ENCODE assay signal across 7 cellular contexts in the genomic region with DNA sequence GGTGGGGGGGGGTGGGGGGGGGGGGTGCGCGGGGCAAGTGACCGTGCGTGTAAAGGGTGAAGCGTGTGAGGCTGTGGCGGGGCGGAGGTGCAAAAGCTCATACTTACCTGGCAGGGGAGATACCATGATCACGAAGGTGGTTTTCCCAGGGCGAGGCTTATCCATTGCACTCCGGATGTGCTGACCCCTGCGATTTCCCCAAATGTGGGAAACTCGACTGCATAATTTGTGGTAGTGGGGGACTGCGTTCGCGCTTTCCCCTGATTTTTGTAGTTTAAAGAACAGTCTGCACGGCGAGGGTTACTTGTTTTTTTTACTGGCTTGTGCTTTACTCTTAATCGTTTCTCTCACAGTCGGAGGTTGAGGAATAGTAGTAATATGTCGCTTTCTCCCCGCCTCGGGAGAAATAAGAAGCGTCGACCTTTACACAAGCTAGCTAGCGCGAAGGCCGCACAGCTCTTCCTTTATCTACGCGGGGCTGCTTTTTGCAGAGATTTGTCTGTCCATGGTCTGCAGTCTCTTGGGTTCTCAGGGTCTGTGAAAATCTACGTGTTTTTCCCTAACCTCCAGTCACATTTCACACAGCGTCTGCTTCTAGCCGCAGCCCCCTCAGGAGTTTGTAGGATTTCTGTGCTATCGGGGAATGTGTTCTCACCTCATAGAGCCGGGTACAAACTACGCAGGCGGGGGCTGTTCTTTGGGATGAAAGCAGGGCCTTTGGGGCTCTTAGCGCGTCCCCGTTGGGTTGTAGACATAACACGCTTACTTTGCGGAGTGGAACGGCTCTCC.
A peak's percentile ranks its signal among the peaks of the same experiment; 100 is the strongest.
DNase-seq lines count a peak whose midpoint lies in the region; ATAC-seq and TF ChIP-seq lines count a peak whose summit lies in the region.
"Not testable (repeated sequence)": the region's sequence is repeated elsewhere in the genome, so short reads cannot be mapped to it uniquely, and the experiment has no call there.

No MANE protein-coding gene starts in this region.

- not testable (repeated sequence) for H3K4me3 ChIP-seq in astrocyte of the spinal cord (ENCODE audit: low read depth, low read length)

- in situ Hi-C loops in astrocyte of the spinal cord (cut with HindIII; ENCODE audit: low sequenced_read_pairs), result not testable (repeated sequence)

- peak; percentile 98 for ATAC-seq in GM18517 (IDR thresholded peaks at IDR 0.05; ENCODE audit: unreplicated experiment)
- peak; percentile 89 for ATAC-seq in HG03025 (IDR thresholded peaks at IDR 0.05; ENCODE audit: low FRiP score, unreplicated experiment)
- ATAC-seq in sciatic nerve, result peak; percentile 92

- TF ChIP-seq CTCF in astrocyte of the spinal cord (IDR thresholded peaks at IDR 0.05; ENCODE audit: low read depth, low read length), result not testable (repeated sequence)

- DNase-seq in NCI-H2029 treated with DMSO at 0.1 percent for 48 hours (lab: John Stamatoyannopoulos, UW) (peak; percentile 70), T1000 (lab: John Stamatoyannopoulos, UW) (peak; percentile 96), astrocyte of the spinal cord (ENCODE audit: low read depth, low spot score) (peak; percentile 98), hypothalamus (lab: John Stamatoyannopoulos, UW) (peak in 46 of 51 donors; percentile 21 to 87 (median 72)), sciatic nerve (ENCODE audit: low spot score) (peak; percentile 86)

- intact Hi-C loops in sciatic nerve (cut with DNase I), result not testable (repeated sequence)
